ENCODE assay signal across 1 cellular context in the genomic region with DNA sequence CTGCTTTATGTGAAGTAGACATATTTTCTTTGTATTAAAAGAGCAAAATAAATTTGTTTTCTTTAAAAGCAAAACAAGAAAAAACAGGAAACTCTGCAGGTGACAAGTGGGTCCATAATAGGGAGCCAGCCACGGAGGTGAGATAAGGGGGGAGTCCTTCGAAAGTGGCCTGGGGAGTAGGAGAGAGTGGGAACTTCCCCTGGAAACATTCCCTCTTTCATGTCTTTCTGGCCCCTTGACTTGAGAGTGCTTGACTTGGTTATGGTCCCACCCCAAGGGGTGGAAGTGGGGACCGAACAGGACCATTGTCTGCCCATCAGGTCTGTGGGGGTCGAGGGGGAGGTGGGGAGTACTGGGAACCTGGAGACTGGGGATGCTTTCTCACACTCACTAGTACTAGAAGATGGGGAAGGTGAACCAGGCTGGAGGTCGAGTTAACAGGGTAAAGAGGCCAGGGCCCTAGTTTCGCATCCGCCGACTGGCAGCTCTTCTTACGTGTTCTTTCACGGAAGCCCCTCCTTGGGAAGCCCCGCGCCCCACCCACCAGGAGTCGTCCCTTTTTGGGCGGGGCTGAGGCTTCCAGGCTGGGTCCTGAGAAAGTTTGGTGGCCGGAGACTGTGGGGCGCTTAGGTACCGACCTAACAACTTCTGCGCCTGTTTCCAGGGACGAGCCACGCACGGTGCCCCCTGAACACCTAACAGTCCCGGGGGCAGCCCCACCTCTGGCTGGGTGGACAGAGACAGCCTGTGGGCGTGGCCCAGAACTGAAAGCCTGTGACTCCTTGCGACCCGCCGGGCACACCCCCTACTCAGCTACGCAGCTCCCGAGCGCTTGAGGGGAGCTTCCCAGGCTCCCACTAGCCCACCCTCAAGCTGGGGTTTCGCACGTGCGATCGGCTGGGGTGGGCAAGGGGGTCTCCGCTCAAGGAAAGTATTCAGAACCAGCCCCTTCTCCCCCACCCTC.
TF ChIP-seq lines count a peak whose summit lies in the region.

No MANE protein-coding gene starts in this region.

TF ChIP-seq in endothelial cell of umbilical vein, 7 proteins besides CTCF, POLR2A, EP300 and RAD21:
- TF ChIP-seq EZH2 (IDR thresholded peaks at IDR 0.05; ENCODE audit: borderline replicate concordance, low read depth, low read length, severe bottlenecking) (no peak), GATA2 (IDR thresholded peaks at IDR 0.05; ENCODE audit: insufficient read depth, insufficient read length, low read depth, low read length) (no peak), POLR2AphosphoS5 (IDR thresholded peaks at IDR 0.05; ENCODE audit: insufficient read depth, low read depth, low read length) (no peak), MYC (IDR thresholded peaks at IDR 0.05; ENCODE audit: low read depth, low read length) (no peak), FOS (IDR thresholded peaks at IDR 0.05; ENCODE audit: borderline replicate concordance, insufficient read depth, low read length) (no peak), MAX (IDR thresholded peaks at IDR 0.05; ENCODE audit: insufficient read depth, insufficient read length) (no peak), JUN (IDR thresholded peaks at IDR 0.05; ENCODE audit: borderline replicate concordance, insufficient read depth, insufficient read length, low read depth) (no peak)
TF ChIP-seq in endothelial cell of umbilical vein: peak in this region for 0.
